19 cellular contexts compared by ENCODE assay signal in the genomic region with DNA sequence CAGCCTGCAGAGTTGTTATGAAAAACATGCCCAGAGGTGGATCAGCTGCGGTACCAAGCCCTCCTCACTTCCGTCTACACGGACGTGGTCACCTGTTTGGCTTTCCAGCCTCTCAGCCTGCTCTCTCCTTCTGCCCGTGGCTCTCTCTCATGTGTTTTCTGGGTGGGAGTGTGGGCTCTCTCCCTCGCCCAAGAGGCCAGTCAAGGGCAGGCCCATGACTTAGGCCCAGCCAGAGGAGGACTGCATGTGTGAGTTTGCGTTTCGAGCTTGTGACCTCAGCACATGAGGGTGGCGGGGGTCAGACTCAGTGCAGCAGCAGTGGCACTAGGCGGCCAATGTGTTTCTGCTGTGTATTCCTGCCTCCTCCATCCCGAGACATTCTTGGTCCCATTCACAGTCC.
DNase-seq lines count a peak whose midpoint lies in the region; ATAC-seq and TF ChIP-seq lines count a peak whose summit lies in the region.
"Had no signal": no experiment of that assay in that cellular context is flagged by ENCODE, and none has a peak within 500 bp of the region (broad histone marks: within the 10 kb centered on the region; RNA-seq: fewer than 3 reads in every experiment).

No MANE protein-coding gene starts in this region.

- no peak for ATAC-seq in GM21360 (IDR thresholded peaks at IDR 0.05; ENCODE audit: unreplicated experiment)
- ATAC-seq: GM12878, GM23338, HCT116 had no signal

- no peak overlapping the region for H2BK15ac ChIP-seq in H9 (ENCODE audit: low read depth, low read length)

- H3K14ac ChIP-seq in H9 (ENCODE audit: insufficient read depth, low read length): no peak overlapping the region; the same call in 1 of the 2 replicates

- H4K20me1 ChIP-seq in H9 (ENCODE audit: control insufficient read depth, insufficient read depth, insufficient read length): no peaks in the 10 kb centered on the region
- H4K20me1 ChIP-seq: BLaER1 had no signal

- H3K27ac Mint-ChIP-seq in H9: no peak overlapping the region; a peak in 1 of 7 replicates
- no peak overlapping the region for H3K27ac Mint-ChIP-seq in osteocyte (ENCODE audit: unreplicated experiment)
- H3K27ac Mint-ChIP-seq: CD14-positive monocyte; CD4-positive, alpha-beta memory T cell; GM23338; HFFc6 had no signal

- TF ChIP-seq CTCF in H9 (conservative IDR thresholded peaks at IDR 0.05) (no peak), osteocyte (IDR thresholded peaks at IDR 0.05) (no peak)

- no peak overlapping the region for H4K5ac ChIP-seq in H9 (ENCODE audit: insufficient read length, low read depth, low read length)

- H3K4me1 Mint-ChIP-seq in H9 (no peaks in the 10 kb centered on the region), osteocyte (ENCODE audit: unreplicated experiment) (peaks cover 5% of the 10 kb centered on the region)
- H3K4me1 Mint-ChIP-seq: CD4-positive, alpha-beta memory T cell had no signal

- H3K4me1 ChIP-seq in H9 (ENCODE audit: insufficient read depth, low read length): no peaks in the 10 kb centered on the region; the same call in 1 of the 2 replicates
- H3K4me1 ChIP-seq: A549 had no signal

- H2BK120ac ChIP-seq in H9 (ENCODE audit: low read depth, low read length, poor library complexity, severe bottlenecking): no peak overlapping the region

- H4K8ac ChIP-seq in H9 (replicated peaks; ENCODE audit: insufficient read length, low read depth, low read length): no peak overlapping the region

- no peaks in the 10 kb centered on the region for H3K9me3 ChIP-seq in H9 (ENCODE audit: control insufficient read depth, low read depth, low read length)
- H3K9me3 ChIP-seq: A549, BLaER1 had no signal

- H4K91ac ChIP-seq in H9 (ENCODE audit: insufficient read length, low read depth, low read length): no peak overlapping the region

- in situ Hi-C loops in ACHN (cut with HindIII; ENCODE audit: low pct_ligation_motif_present, low pct_unique_long_range_greater_than_20kb, low sequenced_read_pairs): no loop called here

- H3K9ac ChIP-seq in H9 (ENCODE audit: extremely low read depth, insufficient read length, low read length): no peak overlapping the region
- H3K9ac ChIP-seq: BLaER1 had no signal

- no peaks in the 10 kb centered on the region for H3K79me2 ChIP-seq in H9 (ENCODE audit: insufficient read depth, low read length)

- H2BK20ac ChIP-seq in H9 (ENCODE audit: low read depth, low read length, poor library complexity, severe bottlenecking): no peak overlapping the region

- no peak overlapping the region for H2BK12ac ChIP-seq in H9 (ENCODE audit: insufficient read length, low read depth, low read length)

- no peak overlapping the region for H3T11ph ChIP-seq in H9 (ENCODE audit: low read length)

- H3K27me3 Mint-ChIP-seq in H9 (ENCODE audit: low read depth): peaks cover 6% of the 10 kb centered on the region
- H3K27me3 Mint-ChIP-seq in osteocyte (ENCODE audit: unreplicated experiment): peaks cover 31% of the 10 kb centered on the region

- no peak overlapping the region for H3K23ac ChIP-seq in H9 (ENCODE audit: insufficient read length, low read depth, low read length)

- H3K4me3 Mint-ChIP-seq in H9 (no peak overlapping the region), osteocyte (ENCODE audit: unreplicated experiment) (no peak overlapping the region)
- H3K4me3 Mint-ChIP-seq: CD14-positive monocyte; CD4-positive, alpha-beta memory T cell; GM23338; HFFc6 had no signal

- H3K23me2 ChIP-seq in H9 (ENCODE audit: insufficient read length, low read depth, low read length, poor library complexity, severe bottlenecking): no peaks in the 10 kb centered on the region

- no peak overlapping the region for H2AFZ ChIP-seq in H9 (ENCODE audit: low read length)

- DNase-seq in H9 (peak; percentile 24), islet precursor cell (peak; percentile 53), osteocyte (ENCODE audit: extremely low spot score, unreplicated experiment) (peak; percentile 78), ureter (ENCODE audit: low spot score) (peak; percentile 28), NCI-H1930 (lab: John Stamatoyannopoulos, UW) (no peak), ACHN (no peak)
- DNase-seq: CD4-positive, alpha-beta memory T cell; DMS153; DMS79; HFFc6 had no signal

- H3K27ac ChIP-seq in H9 (ENCODE audit: insufficient read length, low read depth, low read length): no peak overlapping the region
- H3K27ac ChIP-seq: 22Rv1, A549, BLaER1, HL-60 had no signal

- H2BK5ac ChIP-seq in H9 (ENCODE audit: insufficient read length, low read length): no peak overlapping the region

- H3K56ac ChIP-seq in H9 (ENCODE audit: insufficient read length, low read depth, low read length): no peak overlapping the region

- H3K79me1 ChIP-seq in H9 (ENCODE audit: insufficient read depth, low read depth, low read length, poor library complexity, severe bottlenecking): no peaks in the 10 kb centered on the region

- H3K4ac ChIP-seq in H9 (ENCODE audit: low read depth, low read length): no peak overlapping the region

- WGBS in H9 (ENCODE audit: extremely low coverage, insufficient read length, low lambda C conversion rate): no CpG with 5 or more reads among the region's 11 CpGs

- no peaks in the 10 kb centered on the region for H3K27me3 ChIP-seq in H9 (ENCODE audit: insufficient read depth, low read length)
- H3K27me3 ChIP-seq: BLaER1 had no signal

- no peak overlapping the region for H2AK5ac ChIP-seq in H9 (ENCODE audit: insufficient read length, low read length)

- no peak overlapping the region for H3K18ac ChIP-seq in H9 (ENCODE audit: insufficient read length, low read depth, low read length)

- H3K9me3 Mint-ChIP-seq in H9 (no peaks in the 10 kb centered on the region), osteocyte (ENCODE audit: unreplicated experiment) (no peaks in the 10 kb centered on the region)
- H3K9me3 Mint-ChIP-seq: CD14-positive monocyte, GM23338, HFFc6 had no signal

- H3K4me2 ChIP-seq in H9 (ENCODE audit: insufficient read depth, insufficient read length, low read length): no peak overlapping the region
- H3K4me2 ChIP-seq: A549, BLaER1, GM23338 had no signal

- H3K36me3 Mint-ChIP-seq in H9 (ENCODE audit: insufficient read depth in 1 of 3, low read depth in 3 of 3) (no peaks in the 10 kb centered on the region), osteocyte (ENCODE audit: unreplicated experiment) (no peaks in the 10 kb centered on the region)
- H3K36me3 Mint-ChIP-seq: CD14-positive monocyte; CD4-positive, alpha-beta memory T cell had no signal

Comparison
In these comparisons a context has a peak if more than half of its experiments do, and no peak if none do; other contexts are left out.
1. DNase-seq: peak in H9 (single experiment), islet precursor cell (single experiment), osteocyte (single experiment) and ureter (single experiment); none in NCI-H1930 (0 of 2) and ACHN (single experiment).